ENCODE assay signal across 9 cellular contexts in the genomic region with DNA sequence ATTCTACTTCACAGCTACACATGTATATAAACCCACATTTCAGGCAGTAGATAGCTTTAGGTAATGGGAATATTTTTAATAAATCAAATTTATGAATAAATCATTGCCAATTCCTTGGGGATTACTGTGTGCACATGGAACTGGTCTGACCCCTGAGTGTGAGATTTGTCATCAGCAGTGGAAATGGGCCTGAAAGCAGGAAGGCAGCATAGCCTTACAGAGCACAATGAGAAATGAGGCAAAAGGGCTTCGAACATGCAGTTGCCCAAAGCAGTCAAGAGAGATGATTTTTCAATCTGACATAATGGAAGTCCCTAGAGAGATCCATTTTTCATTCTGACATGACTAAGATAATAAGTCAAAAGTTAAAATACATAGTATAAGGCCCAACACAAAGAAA.
"Had no signal": no experiment of that assay in that cellular context is flagged by ENCODE, and none has a peak within 500 bp of the region (broad histone marks: within the 10 kb centered on the region; RNA-seq: fewer than 3 reads in every experiment).

No MANE protein-coding gene starts in this region.

- DNase-seq: GM23248, GOT3, H7, H9, HCEC 1CT, HFFc6 had no signal

- H3K27ac ChIP-seq: GM23248 had no signal

- ATAC-seq: GM23338, HCT116 had no signal

- H3K9ac ChIP-seq: GM23248 had no signal

- H3K36me3 ChIP-seq: HAP-1 had no signal

- H3K4me3 ChIP-seq: GM23248, GM23338, HAP-1 had no signal

- H3K4me1 ChIP-seq: HAP-1 had no signal

- H3K9me3 ChIP-seq: HAP-1 had no signal
